28 cellular contexts compared by ENCODE assay signal in genomic region chrY:19698495-19698894, GRCh38. TPM values are rescaled to one million over a fixed set of nuclear protein-coding genes. Genes with fewer than 3 reads are reported as not detected.
"Had no signal": no experiment of that assay in that cellular context is flagged by ENCODE, and none has a peak within 500 bp of the region (broad histone marks: within the 10 kb centered on the region; RNA-seq: fewer than 3 reads in every experiment).

No MANE protein-coding gene starts in this region.

- H3K27ac ChIP-seq: stomach, suprapubic skin, testis, thoracic aorta, thyroid gland, tibial artery, tibial nerve, transverse colon, upper lobe of left lung, upper lobe of right lung, uterus, vagina had no signal

- H3K9me3 ChIP-seq: suprapubic skin, testis, thyroid gland, tibial artery, transverse colon, upper lobe of left lung, upper lobe of right lung, uterus, vagina had no signal

- H3K27me3 ChIP-seq: stomach, suprapubic skin, testis, thyroid gland, tibial artery, tibial nerve, transverse colon, upper lobe of left lung, upper lobe of right lung, uterus, vagina had no signal

- H3K36me3 ChIP-seq: thyroid gland, transverse colon, upper lobe of left lung, upper lobe of right lung, uterus, vagina had no signal

- H3K4me1 ChIP-seq: stomach, suprapubic skin, testis, thyroid gland, tibial artery, tibial nerve, transverse colon, upper lobe of left lung, upper lobe of right lung, uterus, vagina had no signal

- H3K4me3 ChIP-seq: stomach, suprapubic skin, testis, thoracic aorta, thyroid gland, tibial artery, tibial nerve, transverse colon, upper lobe of left lung, upper lobe of right lung, uterus, vagina had no signal

- ATAC-seq: stimulated activated effector memory CD8-positive, alpha-beta T cell treated with anti-CD3 and anti-CD28 coated beads, Interleukin-12 subunit alpha, Interleukin-12 subunit beta, amount 100 ng/mL, for 72 hours; stimulated activated memory B cell treated with anti-CD40 and anti-IgM and Interleukin-4, amounts not matched to agents 10 μg/mL and 1 μg/mL and 100 μg/mL, for 72 hours; stimulated activated naive B cell treated with anti-CD40 and anti-IgM and Interleukin-4, amounts not matched to agents 10 μg/mL and 1 μg/mL and 100 μg/mL, for 72 hours; stimulated activated naive CD8-positive, alpha-beta T cell treated with anti-CD3 and anti-CD28 coated beads, Interleukin-15, amount 100 ng/mL, for 72 hours; stimulated activated naive CD8-positive, alpha-beta T cell treated with anti-CD3 and anti-CD28 coated beads, Interleukin-15, Interleukin-2, amounts not matched to agents 100 U/mL and 50 U/mL, for 24 hours; upper lobe of right lung had no signal

- DNase-seq: stimulated activated CD4-positive, alpha-beta T cell treated with anti-CD3 and anti-CD28 coated beads, Interleukin-2, amount 100 ng/mL, for 48 hours; stimulated activated CD4-positive, alpha-beta T cell treated with anti-CD3 and anti-CD28 coated beads, Interleukin-4, amount 100 ng/mL, for 1 hour; stimulated activated CD4-positive, alpha-beta T cell treated with anti-CD3 and anti-CD28 coated beads, Interleukin-4, amount 100 ng/mL, for 24 hours; stimulated activated CD4-positive, alpha-beta T cell treated with anti-CD3 and anti-CD28 coated beads, Interleukin-4, amount 100 ng/mL, for 4 hours; stimulated activated CD8-positive, alpha-beta memory T cell treated with anti-CD3 and anti-CD28 coated beads, Interleukin-4, amount 100 ng/mL, for 48 hours; stimulated activated naive B cell treated with anti-CD40 and anti-IgM and Interleukin-4, amounts not matched to agents 10 μg/mL and 1 μg/mL and 100 μg/mL, for 72 hours; stimulated activated naive CD4-positive, alpha-beta T cell; stimulated activated naive CD4-positive, alpha-beta T cell treated with Interleukin-2 at 50 U/mL for 16 hours; stimulated activated naive CD8-positive, alpha-beta T cell treated with anti-CD3 and anti-CD28 coated beads, Interleukin-15, amount 100 ng/mL, for 72 hours; stimulated activated naive CD8-positive, alpha-beta T cell treated with anti-CD3 and anti-CD28 coated beads, Interleukin-15, Interleukin-2, amounts not matched to agents 100 U/mL and 50 U/mL, for 24 hours; stomach; substantia nigra; testis; thyroid gland; tibial artery; transverse colon; trophoblast cell; upper lobe of left lung; upper lobe of right lung; uterus had no signal

RNA-seq across cellular contexts. Expression of gene KDM5D, which starts 46.0 kb away (rescaled TPM):
- total RNA-seq: ureter, urinary bladder, uterus, vagina had no signal
